In genomic region chr20:46406200-46406985, GRCh38 we compare ENCODE assay signal across 8 cellular contexts. TPM values are rescaled to one million over a fixed set of nuclear protein-coding genes. Genes with fewer than 3 reads are reported as not detected.
DNase-seq lines count a peak whose midpoint lies in the region; ATAC-seq and TF ChIP-seq lines count a peak whose summit lies in the region.

Gene ELMO2 (minus strand): TSS chr20:46406615. CDS start chr20:46394482, 12,133 bp downstream.

- ATAC-seq in HG02884 (IDR thresholded peaks at IDR 0.05; ENCODE audit: unreplicated experiment) = peak; percentile 73
- ATAC-seq in left ventricle myocardium superior = peak; percentile 93

- no peaks in the 10 kb centered on the region for H3K27me3 Mint-ChIP-seq in T-helper 1 cell treated with Interleukin-12 subunit alpha and Interleukin-12 subunit beta and Interleukin-4 antibody, amounts not matched to agents 30 μg/mL and 1 μg/mL, for 36 hours (ENCODE audit: low read depth)

- peak in 1 of 2 donors; percentile 73 for TF ChIP-seq POLR2A in uterus (IDR thresholded peaks at IDR 0.05)

- no peaks in the 10 kb centered on the region for H3K9me3 Mint-ChIP-seq in T-helper 1 cell treated with Interleukin-12 subunit alpha and Interleukin-12 subunit beta and Interleukin-4 antibody, amounts not matched to agents 30 μg/mL and 1 μg/mL, for 36 hours

- peaks cover 60% of the 10 kb centered on the region for H3K4me1 Mint-ChIP-seq in T-helper 1 cell treated with Interleukin-12 subunit alpha and Interleukin-12 subunit beta and Interleukin-4 antibody, amounts not matched to agents 30 μg/mL and 1 μg/mL, for 36 hours (ENCODE audit: low read depth)

- peaks cover 0 to 11% of the 10 kb centered on the region in 2 donors for H3K4me1 ChIP-seq in uterus

- TF ChIP-seq CTCF in GM13977 (IDR thresholded peaks at IDR 0.05; ENCODE audit: extremely low read depth, insufficient read depth, missing control alignments) (no peak), uterus (IDR thresholded peaks at IDR 0.05) (peak in 3 of 4 experiments; percentile 1 to 36 (median 19))

- peak within 1 kb of the TSS; percentile 59 to 80 for H3K4me3 ChIP-seq in uterus

- intact Hi-C loops in left ventricle myocardium superior (cut with micrococcal nuclease) (no loop called here), uterus (cut with DNase I; ENCODE audit: low total_unique reads) (no loop called here)

- H3K27ac Mint-ChIP-seq in T-helper 1 cell treated with Interleukin-12 subunit alpha and Interleukin-12 subunit beta and Interleukin-4 antibody, amounts not matched to agents 30 μg/mL and 1 μg/mL, for 36 hours = peak within 1 kb of the TSS; percentile 92

- H3K36me3 ChIP-seq in uterus = no peaks in the 10 kb centered on the region

- in situ Hi-C loops in GM13977 (cut with MboI; ENCODE audit: low pct_unique_long_range_greater_than_20kb, low sequenced_read_pairs, unreplicated experiment) = no loop called here

- peaks cover 9% of the 10 kb centered on the region for H3K36me3 Mint-ChIP-seq in T-helper 1 cell treated with Interleukin-12 subunit alpha and Interleukin-12 subunit beta and Interleukin-4 antibody, amounts not matched to agents 30 μg/mL and 1 μg/mL, for 36 hours (ENCODE audit: low read depth)

- H3K9me3 ChIP-seq in uterus = no peaks in the 10 kb centered on the region

- peak within 1 kb of the TSS; percentile 89 to 93 for H3K27ac ChIP-seq in uterus

- DNase-seq in GM13977 (ENCODE audit: low spot score) (peak; percentile 96), NCI-H1694 (lab: John Stamatoyannopoulos, UW) (peak; percentile 93), amygdala (lab: John Stamatoyannopoulos, UW) (peak; percentile 42 to 99 (median 95)), left ventricle myocardium superior (peak; percentile 98), pulmonary artery endothelial cell (ENCODE audit: low read depth, low spot score) (peak; percentile 89), uterus (peak; percentile 96 to 99)

- H3K4me3 Mint-ChIP-seq in T-helper 1 cell treated with Interleukin-12 subunit alpha and Interleukin-12 subunit beta and Interleukin-4 antibody, amounts not matched to agents 30 μg/mL and 1 μg/mL, for 36 hours = peak within 1 kb of the TSS; percentile 97

- H3K27me3 ChIP-seq in uterus = no peaks in the 10 kb centered on the region

RNA-seq across cellular contexts. Expression of gene ELMO2, which starts in this region (rescaled TPM):
- 37.1 TPM for total RNA-seq in left ventricle myocardium superior
- 22.4 and 36.9 TPM in 2 replicates for total RNA-seq in pulmonary artery endothelial cell
- 100 to 1,000 TPM in 1 of 4 donors, 10 to 100 TPM in 3; 18.5 to 112 (median 57.2) TPM for total RNA-seq in uterus

Comparison
In these comparisons a context has a peak if more than half of its experiments do, and no peak if none do; other contexts are left out.
1. Peak in every context shown above with its lines: DNase-seq, ATAC-seq, H3K4me3 ChIP-seq and H3K27ac ChIP-seq.